ENCODE assay signal across 1 cellular context in the genomic region with DNA sequence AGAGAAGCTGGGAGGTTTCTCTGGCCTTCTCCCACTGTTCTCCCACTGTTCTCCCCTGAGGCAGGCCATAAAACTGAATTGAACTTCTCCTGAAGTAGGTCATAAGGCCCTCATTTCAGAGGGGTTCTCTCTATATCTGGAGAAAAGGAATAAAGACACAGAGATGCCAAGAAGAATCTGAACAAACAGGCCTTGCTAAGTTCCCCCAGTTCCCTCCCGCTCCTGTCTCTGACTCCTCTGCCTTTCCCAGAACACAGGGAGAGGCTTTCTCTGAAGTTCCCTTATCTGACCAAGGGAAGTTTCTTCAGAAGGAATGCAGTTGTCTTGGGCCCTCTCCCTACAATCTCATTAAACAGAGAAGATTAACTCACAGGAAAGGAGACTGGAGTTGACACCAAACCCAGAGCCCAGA.
TF ChIP-seq lines count a peak whose summit lies in the region.

No MANE protein-coding gene starts in this region.

TF ChIP-seq in K562, 482 proteins besides CTCF, POLR2A, EP300 and RAD21 (continued from another document):
- TF ChIP-seq CCNT2 (IDR thresholded peaks at IDR 0.05; ENCODE audit: borderline replicate concordance, extremely low read depth, insufficient read length, low read depth, low read length), result peak; percentile 34
- peak; percentile 32 for TF ChIP-seq RBBP5 (IDR thresholded peaks at IDR 0.05; ENCODE audit: borderline replicate concordance, insufficient read depth, low read length, poor library complexity, severe bottlenecking)
- TF ChIP-seq HCFC1 (IDR thresholded peaks at IDR 0.05; ENCODE audit: low read depth, low read length), result no peak
- no peak for TF ChIP-seq ZNF282 (CRISPR knock-in tag; IDR thresholded peaks at IDR 0.05)
- no peak for TF ChIP-seq SRSF9 (IDR thresholded peaks at IDR 0.05; ENCODE audit: borderline replicate concordance, low read depth, low read length)
- TF ChIP-seq ZNF766 (CRISPR knock-in tag; conservative IDR thresholded peaks at IDR 0.05), result peak; percentile 22; the same call in 1 of the 2 replicates
- peak; percentile 19 for TF ChIP-seq ZFP36 (IDR thresholded peaks at IDR 0.05; ENCODE audit: low read depth, low read length, partially characterized antibody)
- TF ChIP-seq CHAMP1 (IDR thresholded peaks at IDR 0.05), result 0 out of 2 replicates have a peak, but pooled peaks have one; percentile 30
- TF ChIP-seq, protein P1, sequence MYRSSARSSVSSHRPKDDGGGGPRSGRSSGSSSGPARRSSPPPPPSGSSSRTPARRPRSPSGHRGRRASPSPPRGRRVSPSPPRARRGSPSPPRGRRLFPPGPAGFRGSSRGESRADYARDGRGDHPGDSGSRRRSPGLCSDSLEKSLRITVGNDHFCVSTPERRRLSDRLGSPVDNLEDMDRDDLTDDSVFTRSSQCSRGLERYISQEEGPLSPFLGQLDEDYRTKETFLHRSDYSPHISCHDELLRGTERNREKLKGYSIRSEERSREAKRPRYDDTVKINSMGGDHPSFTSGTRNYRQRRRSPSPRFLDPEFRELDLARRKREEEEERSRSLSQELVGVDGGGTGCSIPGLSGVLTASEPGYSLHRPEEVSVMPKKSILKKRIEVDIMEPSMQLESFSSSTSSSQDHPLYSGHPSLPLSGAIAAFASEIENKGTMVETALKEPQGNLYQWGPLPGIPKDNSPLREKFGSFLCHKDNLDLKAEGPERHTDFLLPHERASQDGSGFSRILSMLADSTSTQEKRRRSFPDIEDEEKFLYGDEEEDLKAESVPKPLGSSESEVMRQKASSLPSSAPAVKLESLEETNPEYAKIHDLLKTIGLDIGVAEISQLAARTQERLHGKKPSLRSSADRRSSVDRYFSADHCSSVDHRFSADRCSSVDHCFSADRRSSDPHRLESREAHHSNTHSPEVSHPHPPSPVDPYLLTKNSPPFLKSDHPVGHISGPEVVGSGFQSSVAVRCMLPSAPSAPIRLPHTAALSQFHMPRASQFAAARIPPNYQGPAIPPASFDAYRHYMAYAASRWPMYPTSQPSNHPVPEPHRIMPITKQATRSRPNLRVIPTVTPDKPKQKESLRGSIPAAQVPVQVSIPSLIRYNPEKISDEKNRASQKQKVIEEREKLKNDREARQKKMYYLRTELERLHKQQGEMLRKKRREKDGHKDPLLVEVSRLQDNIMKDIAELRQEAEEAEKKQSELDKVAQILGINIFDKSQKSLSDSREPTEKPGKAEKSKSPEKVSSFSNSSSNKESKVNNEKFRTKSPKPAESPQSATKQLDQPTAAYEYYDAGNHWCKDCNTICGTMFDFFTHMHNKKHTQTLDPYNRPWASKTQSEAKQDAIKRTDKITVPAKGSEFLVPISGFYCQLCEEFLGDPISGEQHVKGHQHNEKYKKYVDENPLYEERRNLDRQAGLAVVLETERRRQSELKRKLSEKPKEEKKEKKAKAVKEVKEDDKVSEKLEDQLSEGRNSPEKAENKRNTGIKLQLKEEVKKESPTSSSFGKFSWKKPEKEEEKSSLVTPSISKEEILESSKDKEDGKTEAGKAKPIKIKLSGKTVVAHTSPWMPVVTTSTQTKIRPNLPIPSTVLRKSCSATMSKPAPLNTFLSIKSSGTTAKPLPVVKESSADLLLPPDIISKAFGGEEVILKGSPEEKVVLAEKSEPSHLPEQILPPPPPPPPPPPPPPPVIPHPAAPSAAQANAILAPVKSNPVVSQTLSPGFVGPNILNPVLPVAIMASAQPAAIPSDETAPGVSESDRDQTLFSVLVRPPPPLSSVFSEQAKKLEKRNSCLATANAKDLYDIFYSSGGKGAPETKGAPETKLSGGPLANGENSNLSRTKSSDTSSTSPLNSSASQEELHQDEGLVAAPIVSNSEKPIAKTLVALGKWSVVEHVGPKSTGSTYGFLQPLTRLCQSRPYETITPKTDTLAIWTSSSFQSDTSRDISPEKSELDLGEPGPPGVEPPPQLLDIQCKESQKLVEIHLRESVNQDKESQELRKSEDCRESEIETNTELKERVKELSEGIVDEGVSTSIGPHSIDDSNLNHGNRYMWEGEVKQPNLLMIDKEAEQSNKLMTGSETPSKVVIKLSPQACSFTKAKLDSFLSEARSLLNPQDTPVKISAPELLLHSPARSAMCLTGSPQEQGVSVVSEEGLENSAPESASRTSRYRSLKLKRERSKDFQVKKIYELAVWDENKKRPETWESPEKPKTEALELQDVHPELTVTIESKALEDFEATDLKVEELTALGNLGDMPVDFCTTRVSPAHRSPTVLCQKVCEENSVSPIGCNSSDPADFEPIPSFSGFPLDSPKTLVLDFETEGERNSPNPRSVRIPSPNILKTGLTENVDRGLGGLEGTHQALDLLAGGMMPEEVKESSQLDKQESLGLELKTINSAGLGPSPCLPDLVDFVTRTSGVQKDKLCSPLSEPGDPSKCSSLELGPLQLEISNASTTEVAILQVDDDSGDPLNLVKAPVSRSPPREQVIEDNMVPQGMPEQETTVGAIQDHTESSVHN (IDR thresholded peaks at IDR 0.05; ENCODE audit: borderline replicate concordance in 1 of 2, low read depth in 1 of 2), result no peak
- TF ChIP-seq MTA1 (IDR thresholded peaks at IDR 0.05; ENCODE audit: borderline replicate concordance), result peak; percentile 29; the same call in 1 of the 2 replicates
- TF ChIP-seq GATAD2A (IDR thresholded peaks at IDR 0.05), result 0 out of 2 replicates have a peak, but pooled peaks have one; percentile 35
- no peak for TF ChIP-seq RBFOX2 (IDR thresholded peaks at IDR 0.05; ENCODE audit: low read depth, low read length)
- TF ChIP-seq ZNF165 (CRISPR knock-in tag; IDR thresholded peaks at IDR 0.05; ENCODE audit: borderline replicate concordance), result no peak
- TF ChIP-seq FOXM1 (IDR thresholded peaks at IDR 0.05; ENCODE audit: low read depth), result no peak
- TF ChIP-seq FOXM1 (CRISPR knock-in tag; IDR thresholded peaks at IDR 0.05; ENCODE audit: low read depth), result no peak
- peak in 1 of 2 experiments; percentile 32; a peak in 1 of 4 replicates for TF ChIP-seq MAZ (CRISPR knock-in tag; conservative IDR thresholded peaks at IDR 0.05 in 1 of 2, IDR thresholded peaks at IDR 0.05 in 1 of 2)
- TF ChIP-seq CBFA2T3 (IDR thresholded peaks at IDR 0.05), result peak; percentile 13; the same call in 1 of the 2 replicates
- 0 out of 4 replicates have a peak, but pooled peaks of 1 of the 2 experiments have one; percentile 13 for TF ChIP-seq HDAC1 (IDR thresholded peaks at IDR 0.05)
- TF ChIP-seq CTBP1 (IDR thresholded peaks at IDR 0.05; ENCODE audit: borderline replicate concordance), result peak; percentile 35; the same call in 1 of the 2 replicates
- no peak for TF ChIP-seq TFAM (CRISPR knock-in tag; conservative IDR thresholded peaks at IDR 0.05)
- TF ChIP-seq, protein P2, sequence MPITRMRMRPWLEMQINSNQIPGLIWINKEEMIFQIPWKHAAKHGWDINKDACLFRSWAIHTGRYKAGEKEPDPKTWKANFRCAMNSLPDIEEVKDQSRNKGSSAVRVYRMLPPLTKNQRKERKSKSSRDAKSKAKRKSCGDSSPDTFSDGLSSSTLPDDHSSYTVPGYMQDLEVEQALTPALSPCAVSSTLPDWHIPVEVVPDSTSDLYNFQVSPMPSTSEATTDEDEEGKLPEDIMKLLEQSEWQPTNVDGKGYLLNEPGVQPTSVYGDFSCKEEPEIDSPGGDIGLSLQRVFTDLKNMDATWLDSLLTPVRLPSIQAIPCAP (CRISPR knock-in tag; IDR thresholded peaks at IDR 0.05; ENCODE audit: borderline replicate concordance), result no peak
- TF ChIP-seq TEAD4 (IDR thresholded peaks at IDR 0.05; ENCODE audit: low read length), result peak; percentile 37; the same call in 1 of the 2 replicates
- TF ChIP-seq TEAD4 (CRISPR knock-in tag; IDR thresholded peaks at IDR 0.05; ENCODE audit: borderline replicate concordance), result no peak
- TF ChIP-seq ARID1B (IDR thresholded peaks at IDR 0.05), result peak; percentile 56
- TF ChIP-seq, protein P3, sequence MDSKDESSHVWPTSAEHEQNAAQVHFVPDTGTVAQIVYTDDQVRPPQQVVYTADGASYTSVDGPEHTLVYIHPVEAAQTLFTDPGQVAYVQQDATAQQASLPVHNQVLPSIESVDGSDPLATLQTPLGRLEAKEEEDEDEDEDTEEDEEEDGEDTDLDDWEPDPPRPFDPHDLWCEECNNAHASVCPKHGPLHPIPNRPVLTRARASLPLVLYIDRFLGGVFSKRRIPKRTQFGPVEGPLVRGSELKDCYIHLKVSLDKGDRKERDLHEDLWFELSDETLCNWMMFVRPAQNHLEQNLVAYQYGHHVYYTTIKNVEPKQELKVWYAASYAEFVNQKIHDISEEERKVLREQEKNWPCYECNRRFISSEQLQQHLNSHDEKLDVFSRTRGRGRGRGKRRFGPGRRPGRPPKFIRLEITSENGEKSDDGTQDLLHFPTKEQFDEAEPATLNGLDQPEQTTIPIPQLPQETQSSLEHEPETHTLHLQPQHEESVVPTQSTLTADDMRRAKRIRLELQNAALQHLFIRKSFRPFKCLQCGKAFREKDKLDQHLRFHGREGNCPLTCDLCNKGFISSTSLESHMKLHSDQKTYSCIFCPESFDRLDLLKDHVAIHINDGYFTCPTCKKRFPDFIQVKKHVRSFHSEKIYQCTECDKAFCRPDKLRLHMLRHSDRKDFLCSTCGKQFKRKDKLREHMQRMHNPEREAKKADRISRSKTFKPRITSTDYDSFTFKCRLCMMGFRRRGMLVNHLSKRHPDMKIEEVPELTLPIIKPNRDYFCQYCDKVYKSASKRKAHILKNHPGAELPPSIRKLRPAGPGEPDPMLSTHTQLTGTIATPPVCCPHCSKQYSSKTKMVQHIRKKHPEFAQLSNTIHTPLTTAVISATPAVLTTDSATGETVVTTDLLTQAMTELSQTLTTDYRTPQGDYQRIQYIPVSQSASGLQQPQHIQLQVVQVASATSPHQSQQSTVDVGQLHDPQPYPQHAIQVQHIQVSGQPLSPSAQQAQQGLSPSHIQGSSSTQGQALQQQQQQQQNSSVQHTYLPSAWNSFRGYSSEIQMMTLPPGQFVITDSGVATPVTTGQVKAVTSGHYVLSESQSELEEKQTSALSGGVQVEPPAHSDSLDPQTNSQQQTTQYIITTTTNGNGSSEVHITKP (IDR thresholded peaks at IDR 0.05; ENCODE audit: partially characterized antibody), result peak; percentile 58
- TF ChIP-seq FOXK1 (CRISPR knock-in tag; IDR thresholded peaks at IDR 0.05; ENCODE audit: borderline replicate concordance), result no peak
- TF ChIP-seq, protein P4, sequence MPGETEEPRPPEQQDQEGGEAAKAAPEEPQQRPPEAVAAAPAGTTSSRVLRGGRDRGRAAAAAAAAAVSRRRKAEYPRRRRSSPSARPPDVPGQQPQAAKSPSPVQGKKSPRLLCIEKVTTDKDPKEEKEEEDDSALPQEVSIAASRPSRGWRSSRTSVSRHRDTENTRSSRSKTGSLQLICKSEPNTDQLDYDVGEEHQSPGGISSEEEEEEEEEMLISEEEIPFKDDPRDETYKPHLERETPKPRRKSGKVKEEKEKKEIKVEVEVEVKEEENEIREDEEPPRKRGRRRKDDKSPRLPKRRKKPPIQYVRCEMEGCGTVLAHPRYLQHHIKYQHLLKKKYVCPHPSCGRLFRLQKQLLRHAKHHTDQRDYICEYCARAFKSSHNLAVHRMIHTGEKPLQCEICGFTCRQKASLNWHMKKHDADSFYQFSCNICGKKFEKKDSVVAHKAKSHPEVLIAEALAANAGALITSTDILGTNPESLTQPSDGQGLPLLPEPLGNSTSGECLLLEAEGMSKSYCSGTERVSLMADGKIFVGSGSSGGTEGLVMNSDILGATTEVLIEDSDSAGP (CRISPR knock-in tag; IDR thresholded peaks at IDR 0.05), result no peak
- TF ChIP-seq EHMT2 (IDR thresholded peaks at IDR 0.05), result 0 out of 2 replicates have a peak, but pooled peaks have one; percentile 19
- no peak for TF ChIP-seq MTA2 (IDR thresholded peaks at IDR 0.05; ENCODE audit: low read depth)
- TF ChIP-seq ZZZ3 (IDR thresholded peaks at IDR 0.05), result no peak
- peak in 1 of 2 experiments; percentile 38; a peak in 1 of 4 replicates for TF ChIP-seq RCOR1 (IDR thresholded peaks at IDR 0.05; ENCODE audit: borderline replicate concordance in 1 of 2, low read depth in 2 of 2, low read length in 2 of 2)
- no peak for TF ChIP-seq JUND (IDR thresholded peaks at IDR 0.05; ENCODE audit: borderline replicate concordance, low read depth, low read length)
- peak; percentile 24; the same call in 1 of the 3 replicates for TF ChIP-seq JUND (tag; IDR thresholded peaks at IDR 0.05; ENCODE audit: borderline replicate concordance, low read depth, low read length)
- TF ChIP-seq CREB3 (tag; conservative IDR thresholded peaks at IDR 0.05; ENCODE audit: low read depth), result no peak
- TF ChIP-seq ZNF695 (CRISPR knock-in tag; IDR thresholded peaks at IDR 0.05), result no peak
